In genomic region chr12:46268617-46269428, GRCh38 we compare ENCODE assay signal across 8 cellular contexts. TPM values are rescaled to one million over a fixed set of nuclear protein-coding genes. Genes with fewer than 3 reads are reported as not detected.
DNase-seq lines count a peak whose midpoint lies in the region; ATAC-seq and TF ChIP-seq lines count a peak whose summit lies in the region.

SLC38A1 (minus strand) TSS chr12:46269043; CDS start chr12:46239800, 29,243 bp downstream.

- ATAC-seq in GM18873 (IDR thresholded peaks at IDR 0.05; ENCODE audit: low FRiP score, unreplicated experiment) (peak; percentile 50), HG03135 (IDR thresholded peaks at IDR 0.05; ENCODE audit: unreplicated experiment) (peak; percentile 68)

- H3K9me3 ChIP-seq in liver (ENCODE audit: control insufficient read depth in 4 of 4, low read length in 3 of 4) = no peaks in the 10 kb centered on the region

- DNase-seq in AG08395 (ENCODE audit: low spot score) (peak; percentile 69), NCI-H2196 treated with DMSO at 0.1 percent for 48 hours (lab: John Stamatoyannopoulos, UW; ENCODE audit: unreplicated experiment) (peak; percentile 87), coronary artery (ENCODE audit: low spot score) (peak; percentile 88)
- peak; percentile 84 to 87 for DNase-seq in activated CD4-positive, alpha-beta T cell treated with anti-CD3 and anti-CD28 coated beads for 4 hours
- peak; percentile 88 for DNase-seq in stimulated activated CD4-positive, alpha-beta T cell treated with anti-CD3 and anti-CD28 coated beads, Interleukin-4, amount 100 ng/mL, for 24 hours

- peaks cover 0 to 30% (median 23%) of the 10 kb centered on the region in 4 donors for H3K4me1 ChIP-seq in liver (ENCODE audit: control insufficient read depth in 4 of 4, insufficient read depth in 4 of 4, low read length in 3 of 4)

- TF ChIP-seq CTCF in coronary artery (IDR thresholded peaks at IDR 0.05) (no peak), liver (IDR thresholded peaks at IDR 0.05; ENCODE audit: low read depth, low read length, missing input control) (no peak)

- H3K4me3 ChIP-seq in coronary artery (peak within 1 kb of the TSS; percentile 78), liver (ENCODE audit: low read depth in 1 of 3, low read length in 3 of 3) (peak within 1 kb of the TSS; percentile 62 to 79 (median 65))

- no peaks in the 10 kb centered on the region for H3K36me3 ChIP-seq in liver (ENCODE audit: control insufficient read depth in 4 of 4, insufficient read depth in 3 of 4, low read depth in 1 of 4, low read length in 3 of 4)

- H3K9ac ChIP-seq in liver (ENCODE audit: low read depth in 1 of 2, low read length in 2 of 2) = peak within 1 kb of the TSS; percentile 13 to 24

- peak; percentile 17 to 20 for TF ChIP-seq RAD21 in liver (IDR thresholded peaks at IDR 0.05)

- under 1% methylated on average over 72 of the region's 72 CpGs for WGBS in liver

- H3K27ac ChIP-seq in coronary artery (peak within 1 kb of the TSS; percentile 56 to 78), liver (ENCODE audit: low read depth in 1 of 2, low read length in 2 of 2) (peak within 1 kb of the TSS; percentile 70 to 77)

- no peaks in the 10 kb centered on the region for H3K27me3 ChIP-seq in liver (ENCODE audit: control insufficient read depth in 4 of 4, insufficient read depth in 4 of 4, low read length in 3 of 4)

TF ChIP-seq in liver, 16 proteins besides CTCF, POLR2A, EP300 and RAD21:
- TF ChIP-seq RXRA (IDR thresholded peaks at IDR 0.05) (peak in 1 of 2 donors; percentile 28), HNF4G (IDR thresholded peaks at IDR 0.05) (no peak), ATF3 (IDR thresholded peaks at IDR 0.05) (no peak), ZBTB33 (IDR thresholded peaks at IDR 0.05) (no peak), NR2F2 (IDR thresholded peaks at IDR 0.05) (no peak), REST (IDR thresholded peaks at IDR 0.05) (no peak), EGR1 (IDR thresholded peaks at IDR 0.05; ENCODE audit: low read depth in 2 of 2) (no peak), TAF1 (conservative IDR thresholded peaks at IDR 0.05) (no peak), GABPA (IDR thresholded peaks at IDR 0.05 in 1 of 2, conservative IDR thresholded peaks at IDR 0.05 in 1 of 2) (no peak), JUND (IDR thresholded peaks at IDR 0.05) (no peak), YY1 (IDR thresholded peaks at IDR 0.05) (peak; percentile 46), MAX (IDR thresholded peaks at IDR 0.05) (peak; percentile 76), FOXA1 (IDR thresholded peaks at IDR 0.05) (no peak), SP1 (IDR thresholded peaks at IDR 0.05) (peak; percentile 43), FOXA2 (IDR thresholded peaks at IDR 0.05) (no peak), HNF4A (conservative IDR thresholded peaks at IDR 0.05) (peak in 1 of 2 donors; percentile 33)

RNA-seq across cellular contexts. Expression of gene SLC38A1, which starts in this region (rescaled TPM):
- 10 to 100 TPM in 1 of 2 donors, 1 to 10 TPM in 1; 8.4 to 10.7 TPM for total RNA-seq in liver
- polyA plus RNA-seq in liver = 10 to 100 TPM in 1 of 2 donors, 1 to 10 TPM in 1; 6.2 to 14.9 TPM

Comparison
In these comparisons a context has a peak if more than half of its experiments do, and no peak if none do; other contexts are left out.
1. Peak in every context shown above with its lines: DNase-seq, ATAC-seq, H3K4me3 ChIP-seq and H3K27ac ChIP-seq.